ENCODE assay signal across 16 cellular contexts in the genomic region with DNA sequence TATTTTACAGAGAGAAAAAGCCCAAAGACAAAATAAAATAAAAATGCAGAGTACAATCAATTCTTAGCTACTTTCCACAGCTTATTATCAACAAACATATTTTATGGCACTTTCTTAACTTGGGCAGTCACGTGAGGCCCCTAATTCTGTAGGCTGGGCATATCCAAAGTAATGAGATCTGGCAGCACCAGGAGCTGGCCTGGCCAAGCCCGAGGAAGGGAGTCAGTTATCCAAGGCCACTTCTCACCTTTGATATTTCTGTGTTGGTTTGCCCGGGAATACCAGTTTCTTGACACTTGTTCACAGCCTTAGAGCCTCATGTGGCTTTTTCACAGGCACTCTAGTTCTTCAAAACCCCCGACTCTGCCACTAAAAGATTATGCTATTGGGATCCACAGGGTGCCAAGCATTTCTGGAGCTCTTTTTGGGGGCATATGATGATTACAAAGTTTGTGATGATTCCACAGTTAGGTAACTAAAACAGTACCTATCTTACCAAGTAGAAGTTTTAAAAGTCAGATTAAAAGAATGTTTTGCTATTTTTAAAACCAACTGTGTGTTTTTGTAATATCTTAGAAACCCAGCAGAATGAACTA.
DNase-seq lines count a peak whose midpoint lies in the region; ATAC-seq, FAIRE-seq and TF ChIP-seq lines count a peak whose summit lies in the region.
"Had no signal": no experiment of that assay in that cellular context is flagged by ENCODE, and none has a peak within 500 bp of the region (broad histone marks: within the 10 kb centered on the region; RNA-seq: fewer than 3 reads in every experiment).

No MANE protein-coding gene starts in this region.

- peaks cover 28% of the 10 kb centered on the region for H3K36me3 Mint-ChIP-seq in MCF 10A (ENCODE audit: insufficient read depth, unreplicated experiment)
- H3K36me3 Mint-ChIP-seq: CD8-positive, alpha-beta memory T cell had no signal

- H3K9me3 Mint-ChIP-seq in MCF 10A (ENCODE audit: unreplicated experiment), result no peaks in the 10 kb centered on the region
- H3K9me3 Mint-ChIP-seq: CD8-positive, alpha-beta memory T cell had no signal

- 89% methylated on average over 4 of the region's 4 CpGs for WGBS in mammary epithelial cell (ENCODE audit: low coverage, missing lambda C conversion rate)
- 19 to 55% (median 40%) methylated on average over 4 of the region's 4 CpGs for WGBS in small intestine, 3 donors
- WGBS in aorta, 2 donors, result 8 to 9% methylated on average over 4 of the region's 4 CpGs

- H3K36me3 ChIP-seq in mammary epithelial cell (ENCODE audit: insufficient read depth, low read length), result no peaks in the 10 kb centered on the region
- no peaks in the 10 kb centered on the region for H3K36me3 ChIP-seq in small intestine (ENCODE audit: control insufficient read depth in 2 of 2, insufficient read depth in 2 of 2, low read length in 2 of 2)
- no peaks in the 10 kb centered on the region for H3K36me3 ChIP-seq in aorta (ENCODE audit: control insufficient read depth in 1 of 2, insufficient read depth in 2 of 2, low read length in 1 of 2)
- H3K36me3 ChIP-seq: BLaER1 had no signal

- H3K27ac ChIP-seq in mammary epithelial cell (ENCODE audit: insufficient read depth, low read depth, low read length) (no peak overlapping the region), small intestine (ENCODE audit: low read depth in 1 of 2, low read length in 1 of 2) (peak overlapping the region in 1 of 2 donors; percentile 55), aorta (ENCODE audit: low read depth in 1 of 2, low read length in 2 of 2) (peak overlapping the region; percentile 90)
- H3K27ac ChIP-seq: 22Rv1, BLaER1 had no signal

- FAIRE-seq in small intestine (lab: Jason Lieb, UNC), result no peak

- POLR2A ChIA-PET in MCF 10A (lab: Yijun Ruan, JAX), result interaction anchor here (0.5 to 1.3 kb wide), 4 partner anchors 178 to 614 kb away, joined by 3 to 5 read pairs (median 3); no protein-coding TSS in a partner anchor

- H3K27me3 ChIP-seq in mammary epithelial cell (ENCODE audit: insufficient read depth, low read length) (no peaks in the 10 kb centered on the region), small intestine (ENCODE audit: control insufficient read depth in 2 of 2, insufficient read depth in 2 of 2, low read length in 2 of 2) (peaks cover 0 to 2% of the 10 kb centered on the region in 2 donors), aorta (ENCODE audit: control insufficient read depth in 1 of 2, insufficient read depth in 2 of 2, low read length in 1 of 2) (no peaks in the 10 kb centered on the region)
- H3K27me3 ChIP-seq: BLaER1 had no signal

- CTCF ChIA-PET in MCF 10A (lab: Yijun Ruan, JAX), result interaction anchor here (0.5 to 12.3 kb wide), 8 partner anchors 8 to 272 kb away, joined by 3 to 100 read pairs (median 8); a partner anchor contains a TSS
- CTCF ChIA-PET in mammary epithelial cell (lab: Charles Lee; ENCODE audit: low non-redundant PET), result no interaction called here

- BruUV-seq in MCF 10A (replicated peaks; lab: Mats Ljungman, UMichigan) (no TSS peak), mammary epithelial cell (replicated peaks; lab: Mats Ljungman, UMichigan) (no TSS peak)

- intact Hi-C loops in MCF 10A (cut with micrococcal nuclease) (no loop called here), mammary epithelial cell (cut with micrococcal nuclease) (no loop called here), left colon (cut with DNase I, micrococcal nuclease) (loop anchor here in 1 of 2 donors (10.0 kb wide), 1 partner anchor 185 kb away; no protein-coding TSS in a partner anchor), aorta (cut with DNase I) (no loop called here)

- H3K4me1 ChIP-seq in mammary epithelial cell (ENCODE audit: insufficient read depth, low read length), result peaks cover 4% of the 10 kb centered on the region
- H3K4me1 ChIP-seq in small intestine (ENCODE audit: control insufficient read depth in 2 of 2, insufficient read depth in 1 of 2, low read depth in 1 of 2, low read length in 1 of 2), result peaks cover 4 to 13% of the 10 kb centered on the region in 2 donors
- peaks cover 4 to 28% of the 10 kb centered on the region in 2 donors for H3K4me1 ChIP-seq in aorta (ENCODE audit: control insufficient read depth in 1 of 2, insufficient read depth in 2 of 2, low read length in 2 of 2)
- H3K4me1 ChIP-seq: BLaER1, Caco-2 had no signal

- no peak overlapping the region for H2AFZ ChIP-seq in mammary epithelial cell (ENCODE audit: low read depth, low read length)

- dilution Hi-C loops in mammary epithelial cell (cut with HindIII; ENCODE audit: low sequenced_read_pairs), result no loop called here

- H3K4me3 ChIP-seq in mammary epithelial cell (replicated peaks in 1 of 3; ENCODE audit: insufficient read depth in 1 of 3, low read depth in 2 of 3, low read length in 3 of 3), result no peak overlapping the region
- H3K4me3 ChIP-seq in small intestine (ENCODE audit: low read depth in 1 of 2, low read length in 2 of 2), result no peak overlapping the region
- H3K4me3 ChIP-seq in aorta (ENCODE audit: low read length in 2 of 2), result no peak overlapping the region
- H3K4me3 ChIP-seq: BLaER1 had no signal

- TF ChIP-seq CTCF in MCF 10A (IDR thresholded peaks at IDR 0.05; ENCODE audit: unreplicated experiment) (no peak), mammary epithelial cell (conservative IDR thresholded peaks at IDR 0.05 in 1 of 2, IDR thresholded peaks at IDR 0.05 in 1 of 2; ENCODE audit: extremely low read depth in 1 of 2, insufficient read depth in 1 of 2, low read depth in 1 of 2, low read length in 2 of 2) (no peak)

- H3K27ac Mint-ChIP-seq in MCF 10A (ENCODE audit: low read depth, unreplicated experiment), result peak overlapping the region; percentile 33
- H3K27ac Mint-ChIP-seq: CD8-positive, alpha-beta memory T cell had no signal

- H3K27me3 Mint-ChIP-seq in MCF 10A (ENCODE audit: insufficient read depth, unreplicated experiment), result no peaks in the 10 kb centered on the region

- H3K9ac ChIP-seq in mammary epithelial cell (ENCODE audit: insufficient read depth, low read length), result no peak overlapping the region
- H3K9ac ChIP-seq: BLaER1 had no signal

- ATAC-seq in left colon (peak; percentile 54), aorta (ENCODE audit: low FRiP score) (no peak), GM18870 (IDR thresholded peaks at IDR 0.05; ENCODE audit: unreplicated experiment) (no peak)

- H3K4me2 ChIP-seq in mammary epithelial cell (ENCODE audit: insufficient read depth, low read depth, low read length), result no peak overlapping the region
- H3K4me2 ChIP-seq: BLaER1 had no signal

- H3K4me3 Mint-ChIP-seq in MCF 10A (ENCODE audit: unreplicated experiment), result no peak overlapping the region
- H3K4me3 Mint-ChIP-seq: CD8-positive, alpha-beta memory T cell had no signal

- no peaks in the 10 kb centered on the region for H3K79me2 ChIP-seq in mammary epithelial cell (ENCODE audit: insufficient read depth, low read length)

- H4K20me1 ChIP-seq in mammary epithelial cell (ENCODE audit: insufficient read depth, low read length), result no peaks in the 10 kb centered on the region
- H4K20me1 ChIP-seq: BLaER1 had no signal

- in situ Hi-C loops in mammary epithelial cell (cut with MboI; ENCODE audit: low sequenced_read_pairs in 2 of 2), result loop anchor here in 1 of 2 donors (10.0 kb wide), 1 partner anchor 275 kb away; no protein-coding TSS in a partner anchor

- no peak for DNase-seq in MCF 10A (ENCODE audit: unreplicated experiment)
- no peak for DNase-seq in mammary epithelial cell
- DNase-seq in left colon, result peak in 1 of 2 donors; percentile 25
- peak; percentile 66 for DNase-seq in small intestine
- DNase-seq in aorta, result no peak
- DNase-seq in activated gamma-delta T cell (lab: John Stamatoyannopoulos, UW), result no peak
- no peak for DNase-seq in activated gamma-delta T cell treated with Interleukin-2 at 50 U/mL for 16 hours
- DNase-seq: AML-193; Caco-2; CD8-positive, alpha-beta memory T cell; DMS53; GF-D8; HCEC 1CT had no signal

- H3K4me1 Mint-ChIP-seq in MCF 10A (ENCODE audit: insufficient read depth, unreplicated experiment), result peaks cover 18% of the 10 kb centered on the region
- H3K4me1 Mint-ChIP-seq: CD8-positive, alpha-beta memory T cell had no signal

- no peaks in the 10 kb centered on the region for H3K9me3 ChIP-seq in mammary epithelial cell (replicated peaks; ENCODE audit: insufficient read depth, low read length)
- no peaks in the 10 kb centered on the region for H3K9me3 ChIP-seq in small intestine (ENCODE audit: control insufficient read depth, low read depth)
- no peaks in the 10 kb centered on the region for H3K9me3 ChIP-seq in aorta (ENCODE audit: control insufficient read depth, low read length)
- H3K9me3 ChIP-seq: BLaER1, Caco-2 had no signal
